Comparison of ENCODE assay signal across 8 cellular contexts in the genomic region with DNA sequence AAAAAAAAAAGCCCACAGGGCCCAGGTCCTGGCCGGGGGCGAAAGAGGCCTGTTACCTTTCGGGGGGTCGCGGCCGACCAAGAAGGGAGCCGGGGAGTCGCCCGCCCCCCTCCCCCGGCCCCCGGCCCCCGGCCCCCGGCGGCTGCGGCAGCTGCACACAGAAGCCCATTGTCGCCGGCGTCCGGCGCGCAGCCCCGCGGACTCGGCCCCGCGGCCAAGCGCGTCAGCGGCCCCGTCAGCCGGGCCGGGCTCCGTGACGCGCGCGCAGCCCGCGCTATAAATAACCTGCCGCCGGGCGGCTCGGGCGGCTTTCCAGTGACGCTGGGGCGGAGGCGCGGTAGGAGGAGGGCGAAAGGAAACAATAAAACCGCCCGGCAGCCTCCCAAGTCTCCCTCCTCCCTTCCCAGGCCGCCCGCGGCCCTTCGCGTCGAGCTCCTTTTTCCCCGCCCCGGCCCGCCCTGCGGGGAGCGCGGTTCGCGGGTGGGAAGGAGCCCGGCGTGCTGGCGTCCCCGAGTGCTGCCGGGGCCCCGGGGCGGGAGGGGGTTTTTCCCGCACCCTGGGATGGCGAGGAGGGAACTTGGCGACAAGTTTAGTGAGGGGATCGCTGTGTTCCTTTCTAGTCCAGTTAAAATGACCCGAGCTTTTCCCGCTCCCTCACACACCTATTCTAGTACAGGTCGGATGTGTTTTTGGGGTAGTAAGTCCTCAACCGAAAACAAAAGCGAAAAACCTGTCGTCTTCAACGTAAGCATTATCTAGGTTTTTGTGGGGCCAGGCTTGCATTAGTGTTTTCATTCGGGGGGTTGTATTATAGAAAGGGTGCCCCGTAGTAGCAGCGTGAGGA. TPM values are rescaled to one million over a fixed set of nuclear protein-coding genes. Genes with fewer than 3 reads are reported as not detected.
A peak's percentile ranks its signal among the peaks of the same experiment; 100 is the strongest.
DNase-seq lines count a peak whose midpoint lies in the region; ATAC-seq and TF ChIP-seq lines count a peak whose summit lies in the region.

No MANE protein-coding gene starts in this region.

- H3K4me3 ChIP-seq in GM12865 (ENCODE audit: low read depth, low read length) (peak overlapping the region; percentile 99), adrenal gland (peak overlapping the region in 3 of 4 donors; percentile 46 to 100 (median 99)), upper lobe of left lung (peak overlapping the region; percentile 67 to 73 (median 71))

- H3K4me1 ChIP-seq in adrenal gland (replicated peaks in 1 of 2), result peaks cover 0 to 34% of the 10 kb centered on the region in 2 donors
- H3K4me1 ChIP-seq in upper lobe of left lung, result peaks cover 29 to 32% (median 31%) of the 10 kb centered on the region in 4 donors

- no peaks in the 10 kb centered on the region for H3K27me3 Mint-ChIP-seq in progenitor cell of endocrine pancreas

- WGBS in adrenal gland, 4 donors, result 1 to 2% (median 1%) methylated on average over 17 to 86 of the region's 86 CpGs
- 0% methylated on average over 12 to 67 of the region's 86 CpGs for WGBS in upper lobe of left lung, 2 donors

- no peak for TF ChIP-seq CTCF in GM12865 (IDR thresholded peaks at IDR 0.05; ENCODE audit: insufficient read depth, low read depth, low read length, missing control alignments)
- peak in 1 of 6 experiments; percentile 18 for TF ChIP-seq CTCF in adrenal gland (IDR thresholded peaks at IDR 0.05)
- TF ChIP-seq CTCF in progenitor cell of endocrine pancreas (IDR thresholded peaks at IDR 0.05; ENCODE audit: unreplicated experiment), result no peak
- peak in 3 of 6 experiments; percentile 7 to 20 (median 11) for TF ChIP-seq CTCF in upper lobe of left lung (IDR thresholded peaks at IDR 0.05)

- H3K27ac Mint-ChIP-seq in progenitor cell of endocrine pancreas, result peak overlapping the region; percentile 99

- no peaks in the 10 kb centered on the region for H3K36me3 Mint-ChIP-seq in progenitor cell of endocrine pancreas (ENCODE audit: insufficient read depth)

- DNase-seq in GM12865 (ENCODE audit: low read depth) (peak; percentile 92), NCI-H1048 (lab: John Stamatoyannopoulos, UW) (peak; percentile 83), T follicular helper cell (ENCODE audit: low read depth) (peak; percentile 86), adrenal gland (peak; percentile 94 to 97 (median 95)), left cardiac atrium (peak; percentile 96), progenitor cell of endocrine pancreas (ENCODE audit: low spot score, unreplicated experiment) (peak; percentile 89), upper lobe of left lung (peak; percentile 93 to 99)

- intact Hi-C loops in adrenal gland (cut with DNase I), result loop anchor here (10.0 kb wide), 2 partner anchors 52 to 92 kb away; partner anchors contain the start of gene GPD2 (in 1 of the 2)
- intact Hi-C loops in left cardiac atrium (cut with DNase I), result loop anchor here (1.0 to 5.0 kb wide), 3 partner anchors 8 to 60 kb away; no protein-coding TSS in a partner anchor

- peaks cover 25% of the 10 kb centered on the region for H3K4me1 Mint-ChIP-seq in progenitor cell of endocrine pancreas (ENCODE audit: low read depth)

- peak in 1 of 4 donors; percentile 35 for TF ChIP-seq EP300 in upper lobe of left lung (IDR thresholded peaks at IDR 0.05)

- H3K27ac ChIP-seq in adrenal gland, result peak overlapping the region; percentile 100
- H3K27ac ChIP-seq in upper lobe of left lung, result peak overlapping the region; percentile 100

- H3K9me3 Mint-ChIP-seq in progenitor cell of endocrine pancreas (ENCODE audit: low read depth), result no peaks in the 10 kb centered on the region

- ATAC-seq in HG02610 (IDR thresholded peaks at IDR 0.05; ENCODE audit: unreplicated experiment) (peak; percentile 45), left cardiac atrium (peak; percentile 91), upper lobe of left lung (ENCODE audit: low FRiP score in 2 of 2) (peak; percentile 93 to 94)

- TF ChIP-seq POLR2A in adrenal gland (IDR thresholded peaks at IDR 0.05), result peak; percentile 71 to 89
- TF ChIP-seq POLR2A in upper lobe of left lung (IDR thresholded peaks at IDR 0.05), result peak in 3 of 4 donors; percentile 70 to 93 (median 91)

- H3K36me3 ChIP-seq in adrenal gland (replicated peaks in 1 of 2) (no peaks in the 10 kb centered on the region), upper lobe of left lung (no peaks in the 10 kb centered on the region)

- H3K9me3 ChIP-seq in adrenal gland (replicated peaks in 1 of 3), result peaks cover 0 to 2% (median 0%) of the 10 kb centered on the region in 3 donors
- no peaks in the 10 kb centered on the region for H3K9me3 ChIP-seq in upper lobe of left lung

- H3K4me3 Mint-ChIP-seq in progenitor cell of endocrine pancreas (ENCODE audit: low read depth), result peak overlapping the region; percentile 85

- H3K27me3 ChIP-seq in adrenal gland (no peaks in the 10 kb centered on the region), upper lobe of left lung (no peaks in the 10 kb centered on the region)

RNA-seq across cellular contexts. Expression of gene NR4A2, which starts 10.0 kb away (rescaled TPM):
- total RNA-seq in adrenal gland (10 to 100 TPM in 4 of 8 donors, 1 to 10 TPM in 4; 2.5 to 76.6 (median 13.0) TPM), left cardiac atrium (1 to 10 TPM; 2.4 to 9.2 TPM), progenitor cell of endocrine pancreas (7.9 and 8.3 TPM in 2 replicates), upper lobe of left lung (10 to 100 TPM in 2 of 6 donors, 1 to 10 TPM in 4; 3.0 to 12.6 (median 8.9) TPM)
- polyA plus RNA-seq in adrenal gland, result 10 to 100 TPM in 2 of 3 donors, 1 to 10 TPM in 1; 5.2 to 14.1 (median 10.1) TPM

Comparison
In these comparisons a context has a peak if more than half of its experiments do, and no peak if none do; other contexts are left out.
1. Peak in every context shown above with its lines: DNase-seq, ATAC-seq, H3K4me3 ChIP-seq and H3K27ac ChIP-seq.